ENCODE assay signal across 21 cellular contexts in genomic region chr12:52254180-52254964, GRCh38. TPM values are rescaled to one million over a fixed set of nuclear protein-coding genes. Genes with fewer than 3 reads are reported as not detected.
"Had no signal": no experiment of that assay in that cellular context is flagged by ENCODE, and none has a peak within 500 bp of the region (broad histone marks: within the 10 kb centered on the region; RNA-seq: fewer than 3 reads in every experiment).

No MANE protein-coding gene starts in this region.

- H3K9me3 ChIP-seq: gastroesophageal sphincter, heart right ventricle, neutrophil, thyroid gland had no signal

- H3K27ac ChIP-seq: brain microvascular endothelial cell, gastroesophageal sphincter, heart right ventricle, neutrophil, parathyroid adenoma, thyroid gland, VCaP had no signal

- ATAC-seq: esophagus mucosa; gastroesophageal sphincter; heart right ventricle; natural killer cell treated with Interleukin-12 subunit alpha and Interleukin-12 subunit beta and Interleukin-15 and Interleukin-18, amount 100 ng/mL, for 72 hours had no signal

- H3K4me3 ChIP-seq: gastroesophageal sphincter, heart right ventricle, thyroid gland had no signal

- DNase-seq: activated CD4-positive, CD25-positive, alpha-beta regulatory T cell treated with anti-CD3 and anti-CD28 coated beads, Interleukin-2, amount 50 U/mL, for 72 hours; activated gamma-delta T cell treated with Interleukin-2 at 50 U/mL for 16 hours; activated naive CD8-positive, alpha-beta T cell treated with anti-CD3 and anti-CD28 coated beads for 36 hours; anterior cingulate cortex; brain microvascular endothelial cell; cortex of kidney; heart right ventricle; immature natural killer cell; stimulated activated CD4-positive, alpha-beta T cell treated with anti-CD3 and anti-CD28 coated beads, Interleukin-12 subunit alpha, Interleukin-12 subunit beta, amount 100 ng/mL, for 4 hours; stimulated activated CD4-positive, alpha-beta T cell treated with anti-CD3 and anti-CD28 coated beads, Interleukin-1b, Interleukin-23, amount 100 ng/mL, for 48 hours; stimulated activated CD8-positive, alpha-beta memory T cell treated with anti-CD3 and anti-CD28 coated beads, Interleukin-4, amount 100 ng/mL, for 48 hours; stimulated activated naive CD4-positive, alpha-beta T cell treated with Interleukin-2 at 50 U/mL for 16 hours; T-helper 2 cell; thyroid gland had no signal

- H3K9ac ChIP-seq: parathyroid adenoma had no signal

- H3K36me3 ChIP-seq: brain microvascular endothelial cell, gastroesophageal sphincter, heart right ventricle, neutrophil, thyroid gland had no signal

- H3K27me3 ChIP-seq: thyroid gland had no signal

- H2AFZ ChIP-seq: parathyroid adenoma had no signal

RNA-seq across cellular contexts. Expression of gene KRT86, which starts 20.1 kb away (rescaled TPM):
- total RNA-seq: activated naive CD8-positive, alpha-beta T cell treated with anti-CD3 and anti-CD28 coated beads for 36 hours; esophagus mucosa had no signal

RNA-seq across cellular contexts. Expression of gene KRT7, which starts 21.3 kb away (rescaled TPM):
- polyA plus RNA-seq: immature natural killer cell had no signal

RNA-seq across cellular contexts. Expression of gene KRT81, which starts 37.0 kb away (rescaled TPM):
- total RNA-seq: activated naive CD8-positive, alpha-beta T cell treated with anti-CD3 and anti-CD28 coated beads for 36 hours; esophagus mucosa; heart right ventricle; subcutaneous adipose tissue had no signal
- polyA plus RNA-seq: heart right ventricle had no signal
